Comparison of ENCODE assay signal across 13 cellular contexts in the genomic region with DNA sequence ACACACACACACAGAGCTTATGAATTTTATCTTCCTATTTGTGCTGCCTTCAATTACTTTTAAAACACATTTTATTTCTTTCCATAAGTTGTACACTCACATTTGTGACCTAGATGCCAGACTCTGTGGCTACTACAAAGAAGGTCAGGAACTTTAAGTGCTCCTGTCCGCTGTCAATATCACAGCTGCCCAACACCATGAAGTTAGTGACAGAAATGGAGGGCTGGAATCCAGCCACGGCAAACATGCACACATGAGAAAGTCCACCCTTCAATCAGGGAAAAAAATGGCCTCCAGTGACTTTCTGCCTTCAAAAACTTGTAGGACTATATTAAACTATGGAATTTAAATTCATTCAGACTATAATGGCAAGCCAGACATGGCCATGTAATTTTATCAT.
DNase-seq lines count a peak whose midpoint lies in the region; ATAC-seq, FAIRE-seq and TF ChIP-seq lines count a peak whose summit lies in the region.
"Had no signal": no experiment of that assay in that cellular context is flagged by ENCODE, and none has a peak within 500 bp of the region (broad histone marks: within the 10 kb centered on the region; RNA-seq: fewer than 3 reads in every experiment).

No MANE protein-coding gene starts in this region.

- FAIRE-seq in HepG2 (lab: Jason Lieb, UNC), result no peak

- H3K4me3 Mint-ChIP-seq in effector memory CD8-positive, alpha-beta T cell, result no peak overlapping the region
- no peak overlapping the region for H3K4me3 Mint-ChIP-seq in CD4-positive, alpha-beta memory T cell

- H2AFZ ChIP-seq in HepG2 (ENCODE audit: low read length), result no peak overlapping the region

- H3K4me3 ChIP-seq in liver (ENCODE audit: low read depth in 1 of 3, low read length in 3 of 3), result peak overlapping the region in 1 of 3 donors; percentile 39
- no peak overlapping the region for H3K4me3 ChIP-seq in HepG2 (replicated peaks in 1 of 3; ENCODE audit: insufficient read depth in 1 of 3, low read depth in 2 of 3, low read length in 3 of 3)
- peak overlapping the region in 4 of 12 donors; percentile 18 to 36 (median 28) for H3K4me3 ChIP-seq in heart left ventricle
- no peak overlapping the region for H3K4me3 ChIP-seq in left lung
- H3K4me3 ChIP-seq in tibial artery, result peak overlapping the region; percentile 24 to 34
- no peak overlapping the region for H3K4me3 ChIP-seq in CD4-positive, alpha-beta memory T cell (ENCODE audit: low read length in 2 of 2)
- H3K4me3 ChIP-seq: SJSA1 had no signal

- H4K20me1 ChIP-seq in HepG2 (ENCODE audit: insufficient read depth, low read length), result no peaks in the 10 kb centered on the region

- H3K9ac ChIP-seq in liver (ENCODE audit: low read depth in 1 of 2, low read length in 2 of 2) (peak overlapping the region in 1 of 2 donors; percentile 19), HepG2 (ENCODE audit: insufficient read depth, low read depth, low read length) (no peak overlapping the region)

- no peaks in the 10 kb centered on the region for H3K79me2 ChIP-seq in HepG2 (ENCODE audit: insufficient read depth, low read length)

- no peaks in the 10 kb centered on the region for H3K9me3 Mint-ChIP-seq in effector memory CD8-positive, alpha-beta T cell
- H3K9me3 Mint-ChIP-seq in CD4-positive, alpha-beta memory T cell, result no peaks in the 10 kb centered on the region

- in situ Hi-C loops in HepG2 (cut with HindIII; ENCODE audit: extremely low pct_ligation_motif_present, low pct_unique_long_range_greater_than_20kb), result loop anchor here (25.0 kb wide), 1 partner anchor 1039 kb away; no protein-coding TSS in a partner anchor

- no peak overlapping the region for H3K27ac ChIP-seq in liver (ENCODE audit: low read depth in 1 of 2, low read length in 2 of 2)
- H3K27ac ChIP-seq in HepG2 (ENCODE audit: extremely low read length, insufficient read depth, low read length), result no peak overlapping the region
- H3K27ac ChIP-seq in heart left ventricle, result no peak overlapping the region
- no peak overlapping the region for H3K27ac ChIP-seq in left lung
- H3K27ac ChIP-seq in tibial artery, result no peak overlapping the region
- H3K27ac ChIP-seq in CD4-positive, alpha-beta memory T cell (ENCODE audit: low read depth, low read length), result no peak overlapping the region
- H3K27ac ChIP-seq: RWPE1, SJSA1 had no signal

- POLR2A ChIA-PET in HepG2 (lab: Yijun Ruan, JAX), result no interaction called here
- POLR2A ChIA-PET in CD4-positive, alpha-beta memory T cell (lab: Charles Lee; ENCODE audit: partially characterized antibody), result no interaction called here

- TF ChIP-seq CTCF in liver (IDR thresholded peaks at IDR 0.05; ENCODE audit: low read depth, low read length, missing input control) (no peak), HepG2 (CRISPR knock-in tag; IDR thresholded peaks at IDR 0.05) (no peak), heart left ventricle (IDR thresholded peaks at IDR 0.05) (no peak), left lung (IDR thresholded peaks at IDR 0.05) (no peak), tibial artery (IDR thresholded peaks at IDR 0.05) (no peak)

- no peak overlapping the region for H3K4me2 ChIP-seq in HepG2 (ENCODE audit: low read depth, low read length)

- TF ChIP-seq EP300 in HepG2 (IDR thresholded peaks at IDR 0.05; ENCODE audit: low read depth in 2 of 2, low read length in 2 of 2) (no peak), HepG2 (CRISPR knock-in tag; IDR thresholded peaks at IDR 0.05; ENCODE audit: borderline replicate concordance) (no peak)

- BruUV-seq in HepG2 (replicated peaks; lab: Mats Ljungman, UMichigan), result no TSS peak

- WGBS in liver, result 24% methylated on average over 2 of the region's 2 CpGs
- WGBS in HepG2 (ENCODE audit: low lambda C conversion rate), result 30% methylated on average over 2 of the region's 2 CpGs
- WGBS in heart left ventricle, 4 donors, result 23 to 43% (median 24%) methylated on average over 2 of the region's 2 CpGs

- H3K4me1 Mint-ChIP-seq in effector memory CD8-positive, alpha-beta T cell (ENCODE audit: low read depth in 2 of 2), result no peaks in the 10 kb centered on the region
- H3K4me1 Mint-ChIP-seq in CD4-positive, alpha-beta memory T cell, result no peaks in the 10 kb centered on the region

- intact Hi-C loops in HepG2 (cut with micrococcal nuclease; ENCODE audit: unreplicated experiment) (loop anchor here (5.0 kb wide), 1 partner anchor 1514 kb away; no protein-coding TSS in a partner anchor), heart left ventricle (cut with DNase I) (loop anchor here (2.0 to 10.0 kb wide), 9 partner anchors 537 to 1049 kb away; partner anchors contain the start of gene NPY1R (in 9 of the 10)), left lung (cut with DNase I) (loop anchor here in 1 of 2 donors (10.0 kb wide), 2 partner anchors 537 to 1047 kb away; no protein-coding TSS in a partner anchor), tibial artery (cut with DNase I; ENCODE audit: low total_unique reads) (loop anchor here (5.0 kb wide), 1 partner anchor 1054 kb away; no protein-coding TSS in a partner anchor)
- intact Hi-C loops in CD4-positive, alpha-beta memory T cell (cut with micrococcal nuclease), result no loop called here

- H3K27me3 ChIP-seq in liver (ENCODE audit: control insufficient read depth in 4 of 4, insufficient read depth in 4 of 4, low read length in 3 of 4) (peaks cover 0 to 1% (median 0%) of the 10 kb centered on the region in 4 donors), HepG2 (ENCODE audit: control insufficient read depth in 1 of 2, insufficient read depth in 2 of 2, low read length in 2 of 2) (no peaks in the 10 kb centered on the region), heart left ventricle (peaks cover 0 to 2% (median 0%) of the 10 kb centered on the region in 9 donors), left lung (peaks cover 0 to 5% of the 10 kb centered on the region in 2 donors), tibial artery (no peaks in the 10 kb centered on the region)
- H3K27me3 ChIP-seq in CD4-positive, alpha-beta memory T cell (ENCODE audit: insufficient read depth, low read length), result no peaks in the 10 kb centered on the region
- H3K27me3 ChIP-seq: SJSA1 had no signal

- TF ChIP-seq POLR2A in HepG2 (IDR thresholded peaks at IDR 0.05; ENCODE audit: insufficient read depth in 1 of 2, low read depth in 2 of 2, low read length in 2 of 2) (no peak), heart left ventricle (IDR thresholded peaks at IDR 0.05) (no peak)

- H3K27me3 Mint-ChIP-seq in effector memory CD8-positive, alpha-beta T cell, result no peaks in the 10 kb centered on the region
- peaks cover 0 to 1% of the 10 kb centered on the region in 2 donors for H3K27me3 Mint-ChIP-seq in CD4-positive, alpha-beta memory T cell

- ATAC-seq in HepG2 (no peak), heart left ventricle (peak; percentile 83 to 91 (median 88)), left lung (peak; percentile 29)
- ATAC-seq in effector memory CD8-positive, alpha-beta T cell (replicated peaks), result no peak

- DNase-seq in HepG2 (ENCODE audit: low spot score), result no peak
- peak in 4 of 5 donors; percentile 12 to 75 (median 42) for DNase-seq in heart left ventricle
- no peak for DNase-seq in left lung
- no peak for DNase-seq in tibial artery
- no peak for DNase-seq in activated naive CD4-positive, alpha-beta T cell treated with Interleukin-2 at 50 U/mL for 16 hours
- no peak for DNase-seq in effector memory CD8-positive, alpha-beta T cell
- no peak for DNase-seq in CD4-positive, alpha-beta memory T cell
- DNase-seq: GF-D8, NCI-H187 treated with DMSO at 0.1 percent for 48 hours, NCI-H526 treated with DMSO at 0.1 percent for 48 hours had no signal

- H3K36me3 ChIP-seq in liver (ENCODE audit: control insufficient read depth in 4 of 4, insufficient read depth in 3 of 4, low read depth in 1 of 4, low read length in 3 of 4), result no peaks in the 10 kb centered on the region
- no peaks in the 10 kb centered on the region for H3K36me3 ChIP-seq in HepG2 (replicated peaks in 1 of 2; ENCODE audit: control insufficient read depth in 1 of 2, insufficient read depth in 2 of 2, low read length in 2 of 2)
- no peaks in the 10 kb centered on the region for H3K36me3 ChIP-seq in heart left ventricle
- H3K36me3 ChIP-seq in left lung, result no peaks in the 10 kb centered on the region
- no peaks in the 10 kb centered on the region for H3K36me3 ChIP-seq in tibial artery
- no peaks in the 10 kb centered on the region for H3K36me3 ChIP-seq in CD4-positive, alpha-beta memory T cell (ENCODE audit: insufficient read depth, low read length)
- H3K36me3 ChIP-seq: SJSA1 had no signal

- H3K4me1 ChIP-seq in liver (ENCODE audit: control insufficient read depth in 4 of 4, insufficient read depth in 4 of 4, low read length in 3 of 4) (peaks cover 0 to 6% (median 6%) of the 10 kb centered on the region in 4 donors), HepG2 (ENCODE audit: insufficient read depth, low read length) (no peaks in the 10 kb centered on the region), heart left ventricle (peaks cover 0 to 3% (median 0%) of the 10 kb centered on the region in 12 donors), left lung (no peaks in the 10 kb centered on the region), tibial artery (peaks cover 0 to 4% (median 0%) of the 10 kb centered on the region in 4 donors)
- no peaks in the 10 kb centered on the region for H3K4me1 ChIP-seq in CD4-positive, alpha-beta memory T cell (ENCODE audit: insufficient read depth, low read length)
- H3K4me1 ChIP-seq: SJSA1 had no signal

- H3K9me3 ChIP-seq in liver (ENCODE audit: control insufficient read depth in 4 of 4, low read length in 3 of 4) (no peaks in the 10 kb centered on the region), HepG2 (ENCODE audit: low read length) (no peaks in the 10 kb centered on the region), heart left ventricle (no peaks in the 10 kb centered on the region), left lung (no peaks in the 10 kb centered on the region), tibial artery (no peaks in the 10 kb centered on the region)
- H3K9me3 ChIP-seq in CD4-positive, alpha-beta memory T cell (ENCODE audit: control insufficient read depth in 1 of 2, low read length in 2 of 2), result no peaks in the 10 kb centered on the region
- H3K9me3 ChIP-seq: SJSA1 had no signal

- peaks cover 5% of the 10 kb centered on the region for H3K36me3 Mint-ChIP-seq in effector memory CD8-positive, alpha-beta T cell (ENCODE audit: insufficient read depth)
- H3K36me3 Mint-ChIP-seq in CD4-positive, alpha-beta memory T cell, result no peaks in the 10 kb centered on the region

- TF ChIP-seq RAD21 in liver (IDR thresholded peaks at IDR 0.05), result no peak
- no peak for TF ChIP-seq RAD21 in HepG2 (CRISPR knock-in tag; IDR thresholded peaks at IDR 0.05)

- CTCF ChIA-PET in HepG2 (lab: Yijun Ruan, JAX; ENCODE audit: low intra/inter-chr PET ratio, low total read pairs), result interaction anchor here (1.2 to 1.4 kb wide), 3 partner anchors 540 to 835 kb away, joined by 3 to 9 read pairs (median 4); no protein-coding TSS in a partner anchor
- CTCF ChIA-PET in CD4-positive, alpha-beta memory T cell (lab: Charles Lee; ENCODE audit: partially characterized antibody), result interaction anchor here (1.0 to 1.8 kb wide), 2 partner anchors 1051 to 1052 kb away, joined by 3 to 7 read pairs; no protein-coding TSS in a partner anchor

- H3K27ac Mint-ChIP-seq in effector memory CD8-positive, alpha-beta T cell, result no peak overlapping the region
- peak overlapping the region in 2 of 7 donors; percentile 13 to 28 for H3K27ac Mint-ChIP-seq in CD4-positive, alpha-beta memory T cell

TF ChIP-seq in liver, 16 proteins besides CTCF, POLR2A, EP300 and RAD21 (continues in another document):
- TF ChIP-seq YY1 (IDR thresholded peaks at IDR 0.05), result peak; percentile 62

TF ChIP-seq in HepG2, 621 proteins besides CTCF, POLR2A, EP300 and RAD21 (continues in another document):
- TF ChIP-seq PRMT3 (CRISPR knock-in tag; IDR thresholded peaks at IDR 0.05; ENCODE audit: borderline replicate concordance, low read depth), result no peak

Comparison
In these comparisons a context has a peak if more than half of its experiments do, and no peak if none do; other contexts are left out.
1. H3K4me3 ChIP-seq: peak in tibial artery (2 of 2); none in HepG2 (0 of 3), left lung (0 of 2) and CD4-positive, alpha-beta memory T cell (0 of 2).
2. ATAC-seq: peak in heart left ventricle (4 of 4) and left lung (single experiment); none in HepG2 (single experiment) and effector memory CD8-positive, alpha-beta T cell (single experiment).
3. DNase-seq: peak in heart left ventricle (4 of 5); none in HepG2 (single experiment), left lung (0 of 2), tibial artery (0 of 2), activated naive CD4-positive, alpha-beta T cell treated with Interleukin-2 at 50 U/mL for 16 hours (single experiment), effector memory CD8-positive, alpha-beta T cell (0 of 3) and CD4-positive, alpha-beta memory T cell (0 of 5).